ENCODE assay signal across 8 cellular contexts in genomic region chr16:30378236-30379164, GRCh38. TPM values are rescaled to one million over a fixed set of nuclear protein-coding genes. Genes with fewer than 3 reads are reported as not detected.
DNase-seq lines count a peak whose midpoint lies in the region; ATAC-seq and TF ChIP-seq lines count a peak whose summit lies in the region.

No MANE protein-coding gene starts in this region.

- H3K9me3 ChIP-seq in OCI-LY1 (ENCODE audit: low read length) = no peaks in the 10 kb centered on the region

- no peaks in the 10 kb centered on the region for H3K27me3 ChIP-seq in OCI-LY1 (ENCODE audit: insufficient read depth, low read length)

- H3K4me3 ChIP-seq in OCI-LY1 (ENCODE audit: low read depth, low read length, poor library complexity, severe bottlenecking) (peak overlapping the region; percentile 92), epithelial cell of esophagus (ENCODE audit: low read length) (peak overlapping the region; percentile 70)

- H3K27ac ChIP-seq in OCI-LY1 (ENCODE audit: low read depth, low read length, poor library complexity, severe bottlenecking) = peak overlapping the region; percentile 94

- peaks cover 14% of the 10 kb centered on the region; the same call in 1 of the 2 replicates for H3K36me3 ChIP-seq in OCI-LY1 (ENCODE audit: insufficient read depth, low read length)

- H3K4me1 ChIP-seq in OCI-LY1 (ENCODE audit: insufficient read depth, low read length, severe bottlenecking) = peaks cover 60% of the 10 kb centered on the region

- H3K4me2 ChIP-seq in OCI-LY1 (ENCODE audit: low read length) = peak overlapping the region; percentile 95

- DNase-seq in DMS 273 treated with DMSO at 0.1 percent for 48 hours (lab: John Stamatoyannopoulos, UW) (peak; percentile 89), HuH-7 (ENCODE audit: low spot score) (peak; percentile 86), activated T-cell treated with anti-CD3 and anti-CD28 coated beads for 24 hours (ENCODE audit: low read depth) (peak; percentile 99), epithelial cell of esophagus (ENCODE audit: low read depth) (peak; percentile 99), mucosa of gallbladder (ENCODE audit: low spot score) (peak; percentile 99)
- peak; percentile 99 for DNase-seq in stimulated activated CD8-positive, alpha-beta memory T cell treated with anti-CD3 and anti-CD28 coated beads, Interleukin-4, amount 100 ng/mL, for 24 hours (ENCODE audit: low read depth)

- peak; percentile 72 for ATAC-seq in GM21526 (IDR thresholded peaks at IDR 0.05; ENCODE audit: low FRiP score, unreplicated experiment)

- H3F3A ChIP-seq in OCI-LY1 (ENCODE audit: insufficient read depth, low read length) = peaks cover 11% of the 10 kb centered on the region; the same call in 1 of the 2 replicates

- peaks cover 8% of the 10 kb centered on the region; the same call in 1 of the 2 replicates for H3K79me2 ChIP-seq in OCI-LY1 (ENCODE audit: insufficient read depth, low read length)

- no peak for TF ChIP-seq CTCF in OCI-LY1 (IDR thresholded peaks at IDR 0.05; ENCODE audit: low read length)
- peak; percentile 35 for TF ChIP-seq CTCF in epithelial cell of esophagus (IDR thresholded peaks at IDR 0.05; ENCODE audit: insufficient read depth, low read depth, low read length, missing control alignments)

- peak overlapping the region; percentile 82 for H3K9ac ChIP-seq in OCI-LY1 (ENCODE audit: low read length)

- no peaks in the 10 kb centered on the region for H4K20me1 ChIP-seq in OCI-LY1 (ENCODE audit: insufficient read depth, low read length)

- H3K9me2 ChIP-seq in OCI-LY1 (ENCODE audit: low read depth, low read length) = no peaks in the 10 kb centered on the region

- H2AFZ ChIP-seq in OCI-LY1 (ENCODE audit: low read length) = no peak overlapping the region

RNA-seq across cellular contexts. Expression of gene SEPTIN1, which starts 3.9 kb away (rescaled TPM):
- total RNA-seq in mucosa of gallbladder = 11.5 TPM

RNA-seq across cellular contexts. Expression of gene MYL11, which starts 3.9 kb away (rescaled TPM):
- total RNA-seq in mucosa of gallbladder = 1.3 TPM

RNA-seq across cellular contexts. Expression of gene TBC1D10B, which starts 8.2 kb away (rescaled TPM):
- total RNA-seq in mucosa of gallbladder = 60.6 TPM

RNA-seq across cellular contexts. Expression of gene ZNF48, which starts 16.7 kb away (rescaled TPM):
- 11.8 TPM for total RNA-seq in mucosa of gallbladder

RNA-seq across cellular contexts. Expression of gene CD2BP2, which starts 23.4 kb away (rescaled TPM):
- total RNA-seq in mucosa of gallbladder = 71.2 TPM

Comparison
In these comparisons a context has a peak if more than half of its experiments do, and no peak if none do; other contexts are left out.
1. Peak in every context shown above with its lines: DNase-seq, ATAC-seq, H3K4me3 ChIP-seq and H3K27ac ChIP-seq.